ENCODE assay signal across 37 cellular contexts in genomic region chr4:1004557-1005485, GRCh38. TPM values are rescaled to one million over a fixed set of nuclear protein-coding genes. Genes with fewer than 3 reads are reported as not detected.
"Had no signal": no experiment of that assay in that cellular context is flagged by ENCODE, and none has a peak within 500 bp of the region (broad histone marks: within the 10 kb centered on the region; RNA-seq: fewer than 3 reads in every experiment).

No MANE protein-coding gene starts in this region.

- H3K27ac ChIP-seq: brain microvascular endothelial cell, PC-9, RWPE1, SJSA1, WERI-Rb-1 had no signal

- H3K27ac Mint-ChIP-seq: activated CD4-positive, alpha-beta memory T cell treated with anti-CD3 and anti-CD28 coated beads, Interleukin-2, amount 10 ng/mL, durations not matched to agents 7 days and 5 days; activated CD8-positive, alpha-beta memory T cell treated with anti-CD3 and anti-CD28 coated beads, Interleukin-2, amount 10 ng/mL, durations not matched to agents 7 days and 5 days; activated naive CD8-positive, alpha-beta T cell treated with anti-CD3 and anti-CD28 coated beads for 36 hours had no signal

- H3K4me3 Mint-ChIP-seq: activated CD4-positive, alpha-beta memory T cell treated with anti-CD3 and anti-CD28 coated beads, Interleukin-2, amount 10 ng/mL, durations not matched to agents 7 days and 5 days; activated CD8-positive, alpha-beta memory T cell treated with anti-CD3 and anti-CD28 coated beads, Interleukin-2, amount 10 ng/mL, durations not matched to agents 7 days and 5 days; activated naive CD8-positive, alpha-beta T cell treated with anti-CD3 and anti-CD28 coated beads for 36 hours; central memory CD8-positive, alpha-beta T cell had no signal

- H3K27me3 ChIP-seq: MG63 had no signal

- H3K36me3 ChIP-seq: brain microvascular endothelial cell, MG63, SJSA1, WERI-Rb-1 had no signal

- H3K4me3 ChIP-seq: MG63, PC-9, SJSA1 had no signal

- H3K9me3 ChIP-seq: MG63, SJSA1 had no signal

- H3K36me3 Mint-ChIP-seq: activated CD8-positive, alpha-beta memory T cell treated with anti-CD3 and anti-CD28 coated beads, Interleukin-2, amount 10 ng/mL, durations not matched to agents 7 days and 5 days; activated naive CD8-positive, alpha-beta T cell treated with anti-CD3 and anti-CD28 coated beads for 36 hours had no signal

- ATAC-seq: activated CD8-positive, alpha-beta memory T cell treated with anti-CD3 and anti-CD28 coated beads, Interleukin-2, amount 10 ng/mL, durations not matched to agents 7 days and 5 days had no signal

- H3K9me3 Mint-ChIP-seq: activated CD4-positive, alpha-beta memory T cell treated with anti-CD3 and anti-CD28 coated beads, Interleukin-2, amount 10 ng/mL, durations not matched to agents 7 days and 5 days; activated naive CD8-positive, alpha-beta T cell treated with anti-CD3 and anti-CD28 coated beads for 36 hours; central memory CD8-positive, alpha-beta T cell had no signal

- H3K4me2 ChIP-seq: PC-9 had no signal

- H2AFZ ChIP-seq: PC-9 had no signal

- DNase-seq: activated CD4-positive, alpha-beta memory T cell treated with anti-CD3 and anti-CD28 coated beads, Interleukin-2, amount 10 ng/mL, durations not matched to agents 7 days and 5 days; activated CD4-positive, alpha-beta T cell treated with anti-CD3 and anti-CD28 coated beads for 1 hour; activated CD4-positive, alpha-beta T cell treated with anti-CD3 and anti-CD28 coated beads for 48 hours; activated CD4-positive, CD25-positive, alpha-beta regulatory T cell; activated CD8-positive, alpha-beta memory T cell treated with anti-CD3 and anti-CD28 coated beads for 24 hours; activated CD8-positive, alpha-beta memory T cell treated with anti-CD3 and anti-CD28 coated beads, Interleukin-2, amount 10 ng/mL, durations not matched to agents 7 days and 5 days; activated CD8-positive, alpha-beta memory T cell treated with anti-CD3 and anti-CD28 coated beads, Interleukin-2, amount 50 U/mL, for 48 hours; activated effector memory CD4-positive, alpha-beta T cell treated with anti-CD3 and anti-CD28 coated beads, Interleukin-2, amount 50 U/mL, for 16 hours; activated naive CD4-positive, alpha-beta T cell; activated naive CD4-positive, alpha-beta T cell treated with anti-CD3 and anti-CD28 coated beads, Interleukin-2, amount 50 U/mL, for 16 hours; activated naive CD8-positive, alpha-beta T cell treated with anti-CD3 and anti-CD28 coated beads for 36 hours; activated T-cell treated with anti-CD3 and anti-CD28 coated beads, Interleukin-2, amount 50 U/mL, for 48 hours; amniotic stem cell; aorta; brain microvascular endothelial cell; Kasumi-1; KG1; MG63; NCI-H1048; NCI-H1105 treated with DMSO at 0.1 percent for 48 hours; NCI-H1436; NCI-H1694; NCI-H1930; NCI-H2081 treated with DMSO at 0.1 percent for 48 hours; NCI-H226; NCI-H446 treated with DMSO at 0.1 percent for 48 hours; NCI-H524; NCI-H69; PC-9; SHP77 treated with DMSO at 0.1 percent for 48 hours; SW 1271; T-helper 1 cell; T1000; WERI-Rb-1 had no signal

RNA-seq across cellular contexts. Expression of gene SLC26A1, which starts 11.6 kb away (rescaled TPM):
- total RNA-seq: activated CD8-positive, alpha-beta memory T cell treated with anti-CD3 and anti-CD28 coated beads, Interleukin-2, amount 10 ng/mL, durations not matched to agents 7 days and 5 days; SJSA1 had no signal
